Comparison of ENCODE assay signal across 9 cellular contexts in genomic region chr7:129444776-129445175, GRCh38. TPM values are rescaled to one million over a fixed set of nuclear protein-coding genes. Genes with fewer than 3 reads are reported as not detected.
"Had no signal": no experiment of that assay in that cellular context is flagged by ENCODE, and none has a peak within 500 bp of the region (broad histone marks: within the 10 kb centered on the region; RNA-seq: fewer than 3 reads in every experiment).

No MANE protein-coding gene starts in this region.

RNA-seq across cellular contexts. Expression of gene STRIP2, which starts 10.5 kb away (rescaled TPM):
- polyA plus RNA-seq: naive thymus-derived CD8-positive, alpha-beta T cell had no signal

RNA-seq across cellular contexts. Expression of gene SMKR1, which starts 57.6 kb away (rescaled TPM):
- total RNA-seq: osteocyte, posterior vena cava, right atrium auricular region, right cardiac atrium, right lobe of liver, sigmoid colon, skeletal muscle tissue, smooth muscle cell had no signal
- polyA plus RNA-seq: smooth muscle cell had no signal
